In genomic region chr2:10447300-10448207, GRCh38 we compare ENCODE assay signal across 1 cellular context.
TF ChIP-seq lines count a peak whose summit lies in the region.

No MANE protein-coding gene starts in this region.

TF ChIP-seq in HepG2, 621 proteins besides CTCF, POLR2A, EP300 and RAD21 (continued from another document and continues in another):
- TF ChIP-seq TAF1 (CRISPR knock-in tag; IDR thresholded peaks at IDR 0.05) (no peak), ELF4 (CRISPR knock-in tag; IDR thresholded peaks at IDR 0.05; ENCODE audit: borderline replicate concordance) (no peak), NFYB (CRISPR knock-in tag; IDR thresholded peaks at IDR 0.05) (no peak), SKI (IDR thresholded peaks at IDR 0.05; ENCODE audit: partially characterized antibody) (no peak), KIAA2018 (CRISPR knock-in tag; IDR thresholded peaks at IDR 0.05; ENCODE audit: borderline replicate concordance) (peak; percentile 85; the same call in 1 of the 2 replicates), ZNF564 (CRISPR knock-in tag; IDR thresholded peaks at IDR 0.05) (peak; percentile 90; the same call in 1 of the 2 replicates), ZSCAN22 (CRISPR knock-in tag; IDR thresholded peaks at IDR 0.05) (peak; percentile 86; the same call in 1 of the 2 replicates), ZNF205 (CRISPR knock-in tag; IDR thresholded peaks at IDR 0.05) (no peak), TMF1 (CRISPR knock-in tag; IDR thresholded peaks at IDR 0.05; ENCODE audit: low read depth) (peak; percentile 100), ARNTL (CRISPR knock-in tag; IDR thresholded peaks at IDR 0.05) (peak; percentile 91; the same call in 1 of the 2 replicates), ZNF790 (CRISPR knock-in tag; IDR thresholded peaks at IDR 0.05; ENCODE audit: borderline replicate concordance) (peak; percentile 94; the same call in 1 of the 2 replicates), NR2F1 (CRISPR knock-in tag; IDR thresholded peaks at IDR 0.05) (0 out of 4 replicates have a peak, but pooled peaks of 1 of the 2 experiments have one; percentile 17), TCF7 (IDR thresholded peaks at IDR 0.05; ENCODE audit: low read depth) (no peak; the same call in 1 of the 2 replicates), ZEB1 (IDR thresholded peaks at IDR 0.05; ENCODE audit: insufficient replicate concordance, low read depth) (no peak), ZNF574 (CRISPR knock-in tag; IDR thresholded peaks at IDR 0.05) (peak; percentile 89), ARID2 (CRISPR knock-in tag; IDR thresholded peaks at IDR 0.05; ENCODE audit: borderline replicate concordance) (0 out of 2 replicates have a peak, but pooled peaks have one; percentile 0), KDM4B (CRISPR knock-in tag; IDR thresholded peaks at IDR 0.05) (no peak), RBM39 (IDR thresholded peaks at IDR 0.05; ENCODE audit: low read depth, low read length, poor library complexity, severe bottlenecking) (peak; percentile 64), ZNF550 (CRISPR knock-in tag; IDR thresholded peaks at IDR 0.05; ENCODE audit: borderline replicate concordance) (0 out of 2 replicates have a peak, but pooled peaks have one; percentile 81), RARA (CRISPR knock-in tag; IDR thresholded peaks at IDR 0.05) (peak; percentile 19), TEAD3 (CRISPR knock-in tag; optimal IDR thresholded peaks at IDR 0.05; ENCODE audit: borderline replicate concordance) (no peak), EZH2 (conservative IDR thresholded peaks at IDR 0.05; ENCODE audit: low read depth, low read length) (no peak), TBL1XR1 (IDR thresholded peaks at IDR 0.05; ENCODE audit: borderline replicate concordance, low read length, partially characterized antibody) (no peak), ZNF180 (CRISPR knock-in tag; IDR thresholded peaks at IDR 0.05; ENCODE audit: borderline replicate concordance, low read depth) (0 out of 2 replicates have a peak, but pooled peaks have one; percentile 47), PHB2 (IDR thresholded peaks at IDR 0.05; ENCODE audit: partially characterized antibody) (no peak), ARID4A (CRISPR knock-in tag; IDR thresholded peaks at IDR 0.05; ENCODE audit: borderline replicate concordance) (peak; percentile 61; the same call in 1 of the 2 replicates), ZNF775 (CRISPR knock-in tag; IDR thresholded peaks at IDR 0.05; ENCODE audit: borderline replicate concordance) (no peak), ATM (IDR thresholded peaks at IDR 0.05; ENCODE audit: borderline replicate concordance) (no peak)
- TF ChIP-seq, protein P1, sequence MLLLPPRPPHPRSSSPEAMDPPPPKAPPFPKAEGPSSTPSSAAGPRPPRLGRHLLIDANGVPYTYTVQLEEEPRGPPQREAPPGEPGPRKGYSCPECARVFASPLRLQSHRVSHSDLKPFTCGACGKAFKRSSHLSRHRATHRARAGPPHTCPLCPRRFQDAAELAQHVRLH (CRISPR knock-in tag; IDR thresholded peaks at IDR 0.05; ENCODE audit: borderline replicate concordance, low read depth): 0 out of 2 replicates have a peak, but pooled peaks have one; percentile 70
- TF ChIP-seq, protein P2, sequence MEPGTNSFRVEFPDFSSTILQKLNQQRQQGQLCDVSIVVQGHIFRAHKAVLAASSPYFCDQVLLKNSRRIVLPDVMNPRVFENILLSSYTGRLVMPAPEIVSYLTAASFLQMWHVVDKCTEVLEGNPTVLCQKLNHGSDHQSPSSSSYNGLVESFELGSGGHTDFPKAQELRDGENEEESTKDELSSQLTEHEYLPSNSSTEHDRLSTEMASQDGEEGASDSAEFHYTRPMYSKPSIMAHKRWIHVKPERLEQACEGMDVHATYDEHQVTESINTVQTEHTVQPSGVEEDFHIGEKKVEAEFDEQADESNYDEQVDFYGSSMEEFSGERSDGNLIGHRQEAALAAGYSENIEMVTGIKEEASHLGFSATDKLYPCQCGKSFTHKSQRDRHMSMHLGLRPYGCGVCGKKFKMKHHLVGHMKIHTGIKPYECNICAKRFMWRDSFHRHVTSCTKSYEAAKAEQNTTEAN (CRISPR knock-in tag; conservative IDR thresholded peaks at IDR 0.05): peak; percentile 98
- TF ChIP-seq, protein P3, sequence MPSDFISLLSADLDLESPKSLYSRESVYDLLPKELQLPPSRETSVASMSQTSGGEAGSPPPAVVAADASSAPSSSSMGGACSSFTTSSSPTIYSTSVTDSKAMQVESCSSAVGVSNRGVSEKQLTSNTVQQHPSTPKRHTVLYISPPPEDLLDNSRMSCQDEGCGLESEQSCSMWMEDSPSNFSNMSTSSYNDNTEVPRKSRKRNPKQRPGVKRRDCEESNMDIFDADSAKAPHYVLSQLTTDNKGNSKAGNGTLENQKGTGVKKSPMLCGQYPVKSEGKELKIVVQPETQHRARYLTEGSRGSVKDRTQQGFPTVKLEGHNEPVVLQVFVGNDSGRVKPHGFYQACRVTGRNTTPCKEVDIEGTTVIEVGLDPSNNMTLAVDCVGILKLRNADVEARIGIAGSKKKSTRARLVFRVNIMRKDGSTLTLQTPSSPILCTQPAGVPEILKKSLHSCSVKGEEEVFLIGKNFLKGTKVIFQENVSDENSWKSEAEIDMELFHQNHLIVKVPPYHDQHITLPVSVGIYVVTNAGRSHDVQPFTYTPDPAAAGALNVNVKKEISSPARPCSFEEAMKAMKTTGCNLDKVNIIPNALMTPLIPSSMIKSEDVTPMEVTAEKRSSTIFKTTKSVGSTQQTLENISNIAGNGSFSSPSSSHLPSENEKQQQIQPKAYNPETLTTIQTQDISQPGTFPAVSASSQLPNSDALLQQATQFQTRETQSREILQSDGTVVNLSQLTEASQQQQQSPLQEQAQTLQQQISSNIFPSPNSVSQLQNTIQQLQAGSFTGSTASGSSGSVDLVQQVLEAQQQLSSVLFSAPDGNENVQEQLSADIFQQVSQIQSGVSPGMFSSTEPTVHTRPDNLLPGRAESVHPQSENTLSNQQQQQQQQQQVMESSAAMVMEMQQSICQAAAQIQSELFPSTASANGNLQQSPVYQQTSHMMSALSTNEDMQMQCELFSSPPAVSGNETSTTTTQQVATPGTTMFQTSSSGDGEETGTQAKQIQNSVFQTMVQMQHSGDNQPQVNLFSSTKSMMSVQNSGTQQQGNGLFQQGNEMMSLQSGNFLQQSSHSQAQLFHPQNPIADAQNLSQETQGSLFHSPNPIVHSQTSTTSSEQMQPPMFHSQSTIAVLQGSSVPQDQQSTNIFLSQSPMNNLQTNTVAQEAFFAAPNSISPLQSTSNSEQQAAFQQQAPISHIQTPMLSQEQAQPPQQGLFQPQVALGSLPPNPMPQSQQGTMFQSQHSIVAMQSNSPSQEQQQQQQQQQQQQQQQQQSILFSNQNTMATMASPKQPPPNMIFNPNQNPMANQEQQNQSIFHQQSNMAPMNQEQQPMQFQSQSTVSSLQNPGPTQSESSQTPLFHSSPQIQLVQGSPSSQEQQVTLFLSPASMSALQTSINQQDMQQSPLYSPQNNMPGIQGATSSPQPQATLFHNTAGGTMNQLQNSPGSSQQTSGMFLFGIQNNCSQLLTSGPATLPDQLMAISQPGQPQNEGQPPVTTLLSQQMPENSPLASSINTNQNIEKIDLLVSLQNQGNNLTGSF (CRISPR knock-in tag; IDR thresholded peaks at IDR 0.05): peak; percentile 99
- TF ChIP-seq, protein P4, sequence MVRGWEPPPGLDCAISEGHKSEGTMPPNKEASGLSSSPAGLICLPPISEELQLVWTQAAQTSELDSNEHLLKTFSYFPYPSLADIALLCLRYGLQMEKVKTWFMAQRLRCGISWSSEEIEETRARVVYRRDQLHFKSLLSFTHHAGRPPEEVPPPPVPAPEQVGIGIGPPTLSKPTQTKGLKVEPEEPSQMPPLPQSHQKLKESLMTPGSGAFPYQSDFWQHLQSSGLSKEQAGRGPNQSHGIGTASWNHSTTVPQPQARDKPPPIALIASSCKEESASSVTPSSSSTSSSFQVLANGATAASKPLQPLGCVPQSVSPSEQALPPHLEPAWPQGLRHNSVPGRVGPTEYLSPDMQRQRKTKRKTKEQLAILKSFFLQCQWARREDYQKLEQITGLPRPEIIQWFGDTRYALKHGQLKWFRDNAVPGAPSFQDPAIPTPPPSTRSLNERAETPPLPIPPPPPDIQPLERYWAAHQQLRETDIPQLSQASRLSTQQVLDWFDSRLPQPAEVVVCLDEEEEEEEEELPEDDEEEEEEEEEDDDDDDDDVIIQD (CRISPR knock-in tag; IDR thresholded peaks at IDR 0.05; ENCODE audit: low read depth): no peak
